In genomic region chr11:13929551-13929950, GRCh38 we compare ENCODE assay signal across 26 cellular contexts. TPM values are rescaled to one million over a fixed set of nuclear protein-coding genes. Genes with fewer than 3 reads are reported as not detected.
DNase-seq lines count a peak whose midpoint lies in the region; ATAC-seq, FAIRE-seq and TF ChIP-seq lines count a peak whose summit lies in the region.
"Had no signal": no experiment of that assay in that cellular context is flagged by ENCODE, and none has a peak within 500 bp of the region (broad histone marks: within the 10 kb centered on the region; RNA-seq: fewer than 3 reads in every experiment).

No MANE protein-coding gene starts in this region.

- no peak for ATAC-seq in CD4-positive, CD25-positive, alpha-beta regulatory T cell (ENCODE audit: low read depth in 2 of 2)
- ATAC-seq in K562: no peak
- ATAC-seq in HG03521 (IDR thresholded peaks at IDR 0.05; ENCODE audit: unreplicated experiment): no peak
- ATAC-seq in HG03135 (IDR thresholded peaks at IDR 0.05; ENCODE audit: unreplicated experiment): no peak
- no peak for ATAC-seq in body of pancreas
- ATAC-seq: activated CD8-positive, alpha-beta T cell treated with anti-CD3 and anti-CD28 coated beads, Interleukin-2, amount 10 ng/mL, durations not matched to agents 7 days and 5 days; effector memory CD8-positive, alpha-beta T cell; stimulated activated naive B cell treated with anti-CD40 and anti-IgM and Interleukin-4, amounts not matched to agents 10 μg/mL and 1 μg/mL and 100 μg/mL, for 72 hours had no signal

- H2AFZ ChIP-seq in K562 (ENCODE audit: low read depth, low read length): no peak overlapping the region
- H2AFZ ChIP-seq: parathyroid adenoma had no signal

- H3K36me3 ChIP-seq in CD4-positive, CD25-positive, alpha-beta regulatory T cell (ENCODE audit: control insufficient read depth, insufficient read depth, low read length): no peaks in the 10 kb centered on the region
- H3K36me3 ChIP-seq in K562 (ENCODE audit: control insufficient read depth, insufficient read depth, low read length) (no peaks in the 10 kb centered on the region), kidney (ENCODE audit: control insufficient read depth in 1 of 2, insufficient read depth in 2 of 2, low read length in 2 of 2) (no peaks in the 10 kb centered on the region), testis (ENCODE audit: low read depth, missing control alignments) (no peaks in the 10 kb centered on the region), body of pancreas (replicated peaks in 1 of 2; ENCODE audit: insufficient read depth in 1 of 2, low read depth in 2 of 2) (no peaks in the 10 kb centered on the region)
- H3K36me3 ChIP-seq: sigmoid colon, tibial nerve had no signal

- CTCF ChIA-PET in K562 (lab: Yijun Ruan, JAX; ENCODE audit: low intra/inter-chr PET ratio): no interaction called here

- H3K4me2 ChIP-seq in K562 (ENCODE audit: insufficient read depth, low read length): no peak overlapping the region

- FAIRE-seq in K562 (lab: Jason Lieb, UNC): no peak
- no peak for FAIRE-seq in kidney (lab: Jason Lieb, UNC)
- FAIRE-seq: GM12891, H54 had no signal

- H3K4me1 ChIP-seq in CD4-positive, CD25-positive, alpha-beta regulatory T cell (ENCODE audit: control insufficient read depth, insufficient read depth, low read length, poor library complexity, severe bottlenecking): peaks cover 7% of the 10 kb centered on the region
- H3K4me1 ChIP-seq in K562 (replicated peaks in 1 of 2; ENCODE audit: control insufficient read depth in 2 of 2, insufficient read depth in 2 of 2, low read length in 2 of 2) (peaks cover 0 to 16% of the 10 kb centered on the region in 2 experiments; a peak in 3 of 5 replicates), kidney (ENCODE audit: control insufficient read depth in 1 of 2, insufficient read depth in 1 of 2, low read depth in 1 of 2, low read length in 2 of 2) (peaks cover 7% of the 10 kb centered on the region in 2 donors), testis (peaks cover 4% of the 10 kb centered on the region), body of pancreas (peaks cover 14% of the 10 kb centered on the region)
- H3K4me1 ChIP-seq: parathyroid adenoma, sigmoid colon had no signal

- H3K9me3 ChIP-seq in CD4-positive, CD25-positive, alpha-beta regulatory T cell (ENCODE audit: control insufficient read depth in 2 of 2, low read length in 2 of 2): no peaks in the 10 kb centered on the region
- H3K9me3 ChIP-seq in K562 (replicated peaks; ENCODE audit: control insufficient read depth, insufficient read depth, low read depth, low read length) (no peaks in the 10 kb centered on the region), kidney (ENCODE audit: control insufficient read depth in 1 of 2, low read length in 2 of 2) (no peaks in the 10 kb centered on the region), testis (no peaks in the 10 kb centered on the region), body of pancreas (no peaks in the 10 kb centered on the region)
- H3K9me3 ChIP-seq: sigmoid colon had no signal

- in situ Hi-C loops in K562 (cut with MboI): no loop called here

- peaks cover 13 to 23% (median 19%) of the 10 kb centered on the region in 4 donors for H3K4me1 Mint-ChIP-seq in CD4-positive, CD25-positive, alpha-beta regulatory T cell

- no peak for TF ChIP-seq EP300 in K562 (IDR thresholded peaks at IDR 0.05; ENCODE audit: low read length)

- no peak overlapping the region for H3K9ac ChIP-seq in K562 (ENCODE audit: insufficient read depth in 1 of 2, low read depth in 2 of 2, low read length in 2 of 2)
- H3K9ac ChIP-seq in kidney (ENCODE audit: low read length in 2 of 2): no peak overlapping the region
- H3K9ac ChIP-seq: parathyroid adenoma had no signal

- H3K27ac ChIP-seq in CD4-positive, CD25-positive, alpha-beta regulatory T cell (ENCODE audit: insufficient read depth, low read length, poor library complexity, severe bottlenecking): no peak overlapping the region
- no peak overlapping the region for H3K27ac ChIP-seq in K562 (ENCODE audit: extremely low read depth, low read depth, low read length)
- H3K27ac ChIP-seq in kidney (ENCODE audit: low read depth in 2 of 2, low read length in 2 of 2): peak overlapping the region; percentile 56 to 73
- no peak overlapping the region for H3K27ac ChIP-seq in testis
- H3K27ac ChIP-seq in body of pancreas: no peak overlapping the region
- H3K27ac ChIP-seq: parathyroid adenoma, sigmoid colon, tibial nerve had no signal

- TF ChIP-seq RAD21 in K562 (CRISPR knock-in tag; conservative IDR thresholded peaks at IDR 0.05 in 1 of 2, IDR thresholded peaks at IDR 0.05 in 1 of 2): no peak

- intact Hi-C loops in K562 (cut with micrococcal nuclease): loop anchor here (5.0 kb wide), 1 partner anchor 57 kb away; no protein-coding TSS in a partner anchor
- intact Hi-C loops in kidney (cut with DNase I): no loop called here
- intact Hi-C loops in testis (cut with DNase I; ENCODE audit: low total_unique reads): no loop called here
- intact Hi-C loops in body of pancreas (cut with DNase I): no loop called here

- peak overlapping the region in 2 of 3 donors; percentile 75 to 84 for H3K27ac Mint-ChIP-seq in CD4-positive, CD25-positive, alpha-beta regulatory T cell
- H3K27ac Mint-ChIP-seq: activated B cell treated with CpG ODN at 0.5 μM for 24 hours; activated CD8-positive, alpha-beta T cell treated with anti-CD3 and anti-CD28 coated beads, Interleukin-2, amount 10 ng/mL, durations not matched to agents 7 days and 5 days; stimulated activated naive B cell treated with anti-CD40 and anti-IgM and Interleukin-4, amounts not matched to agents 10 μg/mL and 1 μg/mL and 100 μg/mL, for 72 hours had no signal

- peaks cover 10% of the 10 kb centered on the region for H3K27me3 Mint-ChIP-seq in CD4-positive, CD25-positive, alpha-beta regulatory T cell
- H3K27me3 Mint-ChIP-seq: effector memory CD8-positive, alpha-beta T cell; stimulated activated naive B cell treated with anti-CD40 and anti-IgM and Interleukin-4, amounts not matched to agents 10 μg/mL and 1 μg/mL and 100 μg/mL, for 72 hours had no signal

- no peaks in the 10 kb centered on the region for H3K79me2 ChIP-seq in K562 (ENCODE audit: control insufficient read depth, insufficient read depth, low read length)
- H3K79me2 ChIP-seq: parathyroid adenoma had no signal

- 21% methylated on average over 5 of the region's 5 CpGs for WGBS in K562 (ENCODE audit: insufficient coverage, low coverage, missing lambda C conversion rate)
- 48 to 55% methylated on average over 5 of the region's 5 CpGs for WGBS in testis, 2 donors
- WGBS in body of pancreas, 2 donors: 58 to 64% methylated on average over 5 of the region's 5 CpGs

- H4K20me1 ChIP-seq in K562 (replicated peaks; ENCODE audit: control insufficient read depth, insufficient read depth, low read length): no peaks in the 10 kb centered on the region

- no peak for DNase-seq in CD4-positive, CD25-positive, alpha-beta regulatory T cell
- DNase-seq in K562 (ENCODE audit: extremely low read depth in 1 of 4, low spot score in 3 of 4) (no peak), kidney (no peak), pons (ENCODE audit: low spot score) (peak; percentile 64), testis (no peak), body of pancreas (no peak)
- DNase-seq: activated B cell treated with CpG ODN at 0.5 μM for 24 hours; activated CD8-positive, alpha-beta T cell treated with anti-CD3 and anti-CD28 coated beads, Interleukin-2, amount 10 ng/mL, durations not matched to agents 7 days and 5 days; activated naive CD4-positive, alpha-beta T cell treated with Interleukin-2 at 50 U/mL for 16 hours; activated T-cell treated with anti-CD3 and anti-CD28 coated beads, Interleukin-2, amount 50 U/mL, for 1 hour; aorta; DMS79; effector memory CD8-positive, alpha-beta T cell; immature natural killer cell; NCI-H1105 treated with DMSO at 0.1 percent for 48 hours; NCI-H2107; RPMI8226; sigmoid colon; stimulated activated naive B cell treated with anti-CD40 and anti-IgM and Interleukin-4, amounts not matched to agents 10 μg/mL and 1 μg/mL and 100 μg/mL, for 72 hours; T-helper 9 cell had no signal

- H3K36me3 Mint-ChIP-seq in CD4-positive, CD25-positive, alpha-beta regulatory T cell: peaks cover 4% of the 10 kb centered on the region
- H3K36me3 Mint-ChIP-seq: stimulated activated naive B cell treated with anti-CD40 and anti-IgM and Interleukin-4, amounts not matched to agents 10 μg/mL and 1 μg/mL and 100 μg/mL, for 72 hours had no signal

- H3K4me3 Mint-ChIP-seq in CD4-positive, CD25-positive, alpha-beta regulatory T cell: no peak overlapping the region
- H3K4me3 Mint-ChIP-seq: activated B cell treated with CpG ODN at 0.5 μM for 24 hours; activated CD8-positive, alpha-beta T cell treated with anti-CD3 and anti-CD28 coated beads, Interleukin-2, amount 10 ng/mL, durations not matched to agents 7 days and 5 days; effector memory CD8-positive, alpha-beta T cell; immature natural killer cell; stimulated activated naive B cell treated with anti-CD40 and anti-IgM and Interleukin-4, amounts not matched to agents 10 μg/mL and 1 μg/mL and 100 μg/mL, for 72 hours had no signal

- no peak for TF ChIP-seq CTCF in K562 (IDR thresholded peaks at IDR 0.05 in 2 of 3, conservative IDR thresholded peaks at IDR 0.05 in 1 of 3; ENCODE audit: insufficient read depth in 2 of 3, low read depth in 1 of 3, low read length in 3 of 3)
- no peak for TF ChIP-seq CTCF in kidney (IDR thresholded peaks at IDR 0.05; ENCODE audit: borderline replicate concordance, extremely low read depth, insufficient read depth)
- no peak for TF ChIP-seq CTCF in testis (IDR thresholded peaks at IDR 0.05)
- no peak for TF ChIP-seq CTCF in body of pancreas (IDR thresholded peaks at IDR 0.05)

- BruUV-seq in K562 (replicated peaks; lab: Mats Ljungman, UMichigan): no TSS peak

- no peaks in the 10 kb centered on the region for H3K9me1 ChIP-seq in K562 (ENCODE audit: control insufficient read depth, insufficient read depth, low read length)

- no peak overlapping the region for H3K4me3 ChIP-seq in CD4-positive, CD25-positive, alpha-beta regulatory T cell (ENCODE audit: low read depth, low read length)
- H3K4me3 ChIP-seq in K562: no peak overlapping the region
- no peak overlapping the region for H3K4me3 ChIP-seq in kidney (ENCODE audit: low read length in 2 of 2)
- no peak overlapping the region for H3K4me3 ChIP-seq in testis
- H3K4me3 ChIP-seq in body of pancreas: no peak overlapping the region
- H3K4me3 ChIP-seq: sigmoid colon, tibial nerve had no signal

- POLR2A ChIA-PET in K562 (lab: Yijun Ruan, JAX): no interaction called here

- H3K27me3 ChIP-seq in CD4-positive, CD25-positive, alpha-beta regulatory T cell (ENCODE audit: control insufficient read depth, insufficient read depth, low read length): no peaks in the 10 kb centered on the region
- H3K27me3 ChIP-seq in K562 (ENCODE audit: control insufficient read depth in 2 of 2, insufficient read depth in 2 of 2, low read length in 2 of 2) (no peaks in the 10 kb centered on the region), testis (no peaks in the 10 kb centered on the region), body of pancreas (no peaks in the 10 kb centered on the region)
- H3K27me3 ChIP-seq: sigmoid colon, tibial nerve had no signal

- peaks cover 0 to 9% (median 3%) of the 10 kb centered on the region in 7 donors for H3K9me3 Mint-ChIP-seq in CD4-positive, CD25-positive, alpha-beta regulatory T cell
- H3K9me3 Mint-ChIP-seq: immature natural killer cell had no signal

- TF ChIP-seq POLR2A in K562 (conservative IDR thresholded peaks at IDR 0.05) (no peak), testis (IDR thresholded peaks at IDR 0.05) (no peak), body of pancreas (IDR thresholded peaks at IDR 0.05) (no peak)

RNA-seq across cellular contexts. Expression of gene SPON1, which starts 33.0 kb away (rescaled TPM):
- 0.79 TPM for total RNA-seq in CD4-positive, CD25-positive, alpha-beta regulatory T cell
- 1 to 10 TPM in 1 of 4 donors, under 1 TPM in 3; 0.45 to 1.2 (median 0.87) TPM for polyA plus RNA-seq in CD4-positive, CD25-positive, alpha-beta regulatory T cell
- not detected in 2 replicates for total RNA-seq in K562 (2011; cell fraction: chromatin; rRNA removed; ENCODE audit: low replicate concordance)
- total RNA-seq in K562 (2011; cell fraction: nucleolus; rRNA removed): not detected in 2 replicates
- total RNA-seq in K562 (2011; cell fraction: nucleoplasm; rRNA removed): not detected in 2 replicates
- not detected in 2 replicates for total RNA-seq in K562 (2014; rRNA removed)
- total RNA-seq in K562 (2014; rRNA removed; fragmentation: Illumina TruSeq; extraction: Trizol): not detected in 2 replicates
- not detected in 2 replicates for total RNA-seq in K562 (2015; rRNA removed; fragmentation: Illumina TruSeq; extraction: Trizol)
- 0.07 TPM in 1 of 2 replicates, not detected in the other for total RNA-seq in K562 (2021)
- not detected in 2 replicates for polyA plus RNA-seq in K562 (2011; rRNA removed)
- not detected in 2 replicates for polyA plus RNA-seq in K562 (2011; cell fraction: cytosol; rRNA removed)
- not detected in 2 replicates for polyA plus RNA-seq in K562 (2011; cell fraction: nucleus; rRNA removed)
- 0.06 and 0.13 TPM in 2 replicates for polyA plus RNA-seq in K562 (2012)
- not detected in 2 replicates for polyA plus RNA-seq in K562 (2014; fragmentation: Illumina TruSeq; extraction: Trizol)
- under 1 TPM; 0.04 to 0.06 TPM for polyA plus RNA-seq in K562 (2014; fragmentation: Nextera tagmentation; extraction: Ambion mirVana)
- not detected in 2 replicates for polyA plus RNA-seq in K562 (2014; rRNA removed)
- not detected in 2 replicates for polyA minus RNA-seq in K562 (2011; rRNA and poly(A)+ RNA removed)
- not detected in 2 replicates for polyA minus RNA-seq in K562 (2011; cell fraction: cytosol; rRNA and poly(A)+ RNA removed)
- polyA minus RNA-seq in K562 (2011; cell fraction: nucleus; rRNA and poly(A)+ RNA removed): not detected in 2 replicates
- 77.9 TPM for total RNA-seq in kidney
- polyA plus RNA-seq in kidney (ENCODE audit: insufficient read depth, low read depth, low replicate concordance): 3.8 TPM
- total RNA-seq in testis: 1 to 10 TPM; 6.9 to 7.6 TPM
- polyA plus RNA-seq in testis (ENCODE audit: insufficient read depth, low read depth, low replicate concordance): 11.9 TPM
- 10 to 100 TPM in 1 of 2 donors, 1 to 10 TPM in 1; 9.3 to 26.7 TPM for total RNA-seq in body of pancreas
- total RNA-seq: activated B cell treated with CpG ODN at 0.5 μM for 24 hours had no signal

Comparison
In these comparisons a context has a peak if more than half of its experiments do, and no peak if none do; other contexts are left out.
1. H3K27ac ChIP-seq: peak in kidney (2 of 2); none in CD4-positive, CD25-positive, alpha-beta regulatory T cell (single experiment), K562 (single experiment), testis (0 of 2) and body of pancreas (0 of 4).